ENCODE assay signal across 34 cellular contexts in the genomic region with DNA sequence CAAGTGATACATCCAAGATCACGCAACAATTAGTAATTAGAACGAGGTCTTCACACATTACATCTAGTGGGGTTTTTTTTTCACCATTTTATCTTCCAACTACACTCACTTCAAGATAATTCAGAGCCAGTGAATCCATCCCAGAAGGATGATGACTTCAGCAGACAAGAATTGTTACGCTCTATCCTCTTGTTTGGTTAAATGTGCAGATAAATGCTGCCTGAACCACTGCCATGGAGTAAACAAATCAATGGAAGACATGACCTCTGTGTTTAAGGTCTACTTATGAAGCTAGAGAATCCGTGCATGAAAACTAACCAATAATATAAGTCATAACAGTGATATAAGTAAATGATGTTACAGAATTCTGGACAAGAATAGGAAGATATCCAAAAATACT.
"Had no signal": no experiment of that assay in that cellular context is flagged by ENCODE, and none has a peak within 500 bp of the region (broad histone marks: within the 10 kb centered on the region; RNA-seq: fewer than 3 reads in every experiment).

No MANE protein-coding gene starts in this region.

- H3K4me2 ChIP-seq: KMS-11 had no signal

- H3K27ac ChIP-seq: adrenal gland, brain microvascular endothelial cell, KMS-11, Peyer's patch, VCaP had no signal

- H3K9ac ChIP-seq: KMS-11 had no signal

- H3K9me3 ChIP-seq: adrenal gland, Peyer's patch had no signal

- H3K27me3 ChIP-seq: adrenal gland, brain microvascular endothelial cell, Peyer's patch had no signal

- H3K4me1 ChIP-seq: adrenal gland, Peyer's patch had no signal

- DNase-seq: activated B cell treated with CpG ODN at 0.5 μM for 24 hours; activated CD4-positive, alpha-beta memory T cell treated with anti-CD3 and anti-CD28 coated beads for 36 hours; activated CD4-positive, alpha-beta T cell treated with anti-CD3 and anti-CD28 coated beads for 4 hours; activated CD4-positive, alpha-beta T cell treated with anti-CD3 and anti-CD28 coated beads, Interleukin-2, amount 50 U/mL, for 1 hour; activated CD4-positive, CD25-positive, alpha-beta regulatory T cell treated with anti-CD3 and anti-CD28 coated beads, Interleukin-2, amount 50 U/mL, for 72 hours; activated CD8-positive, alpha-beta memory T cell treated with anti-CD3 and anti-CD28 coated beads, Interleukin-2, amount 50 U/mL, for 4 hours; activated gamma-delta T cell treated with Interleukin-2 at 50 U/mL for 16 hours; activated naive CD4-positive, alpha-beta T cell treated with anti-CD3 and anti-CD28 coated beads for 36 hours; activated T-cell treated with anti-CD3 and anti-CD28 coated beads for 4 hours; activated T-cell treated with anti-CD3 and anti-CD28 coated beads, Interleukin-2, amount 50 U/mL, for 4 hours; adrenal gland; anterior cingulate cortex; brain microvascular endothelial cell; central memory CD4-positive, alpha-beta T cell; NCI-H1105; NCI-H1417 treated with DMSO at 0.1 percent for 48 hours; NCI-H187 treated with DMSO at 0.1 percent for 48 hours; NCI-H2081; NCI-H446; NCI-H510A treated with DMSO at 0.1 percent for 48 hours; NCI-H526 treated with DMSO at 0.1 percent for 48 hours; NCI-H82; NK-92 treated with Interleukin-12 subunit alpha and Interleukin-12 subunit beta, amount 100 ng/mL, for 24 hours; PC-3; Peyer's patch; RPMI8226; SIG-M5; T-cell; T-helper 17 cell; T-helper 9 cell had no signal

- H3K36me3 ChIP-seq: adrenal gland, brain microvascular endothelial cell, Peyer's patch had no signal

- ATAC-seq: activated naive CD4-positive, alpha-beta T cell treated with anti-CD3 and anti-CD28 coated beads, Interleukin-2, amount 50 U/mL, for 72 hours; activated T-cell treated with anti-CD3 and anti-CD28 coated beads, Interleukin-2, amount 50 U/mL, for 4 hours; PC-3; SK-N-SH treated with all-trans-retinoic acid at 6 μM for 48 hours; T-cell; T-helper 17 cell had no signal

- H3K4me3 ChIP-seq: adrenal gland, Peyer's patch had no signal
